24 cellular contexts compared by ENCODE assay signal in genomic region chr10:13827418-13827817, GRCh38.
DNase-seq lines count a peak whose midpoint lies in the region; ATAC-seq and TF ChIP-seq lines count a peak whose summit lies in the region.
"Had no signal": no experiment of that assay in that cellular context is flagged by ENCODE, and none has a peak within 500 bp of the region (broad histone marks: within the 10 kb centered on the region; RNA-seq: fewer than 3 reads in every experiment).

No MANE protein-coding gene starts in this region.

- no peak for TF ChIP-seq POLR2A in breast epithelium (IDR thresholded peaks at IDR 0.05)

- H3K9me3 Mint-ChIP-seq in MCF 10A (ENCODE audit: unreplicated experiment): no peaks in the 10 kb centered on the region
- H3K9me3 Mint-ChIP-seq: activated T-cell treated with anti-CD3 and anti-CD28 coated beads, Interleukin-2, amount 50 U/mL, for 24 hours had no signal

- H3K27me3 Mint-ChIP-seq in MCF 10A (ENCODE audit: insufficient read depth, unreplicated experiment): no peaks in the 10 kb centered on the region
- H3K27me3 Mint-ChIP-seq: activated T-cell treated with anti-CD3 and anti-CD28 coated beads, Interleukin-2, amount 50 U/mL, for 24 hours had no signal

- no peak overlapping the region for H3K4me3 Mint-ChIP-seq in MCF 10A (ENCODE audit: unreplicated experiment)
- H3K4me3 Mint-ChIP-seq: activated T-cell treated with anti-CD3 and anti-CD28 coated beads, Interleukin-2, amount 50 U/mL, for 24 hours; B cell; naive thymus-derived CD4-positive, alpha-beta T cell had no signal

- CTCF ChIA-PET in MCF 10A (lab: Yijun Ruan, JAX): no interaction called here

- DNase-seq in breast epithelium (ENCODE audit: low spot score in 2 of 2) (no peak), MCF 10A (ENCODE audit: unreplicated experiment) (no peak), fibroblast of mammary gland (ENCODE audit: low read depth) (peak; percentile 34), omental fat pad (ENCODE audit: low spot score) (no peak), NCI-H82 (lab: John Stamatoyannopoulos, UW) (no peak), CD1c-positive myeloid dendritic cell (ENCODE audit: extremely low spot score) (no peak)
- no peak for DNase-seq in stimulated activated CD8-positive, alpha-beta memory T cell treated with anti-CD3 and anti-CD28 coated beads, Interleukin-4, amount 100 ng/mL, for 48 hours
- DNase-seq in activated CD4-positive, CD25-positive, alpha-beta regulatory T cell (lab: John Stamatoyannopoulos, UW): no peak
- DNase-seq: 8988T; activated naive CD4-positive, alpha-beta T cell treated with Interleukin-2 at 50 U/mL for 16 hours; activated T-cell treated with anti-CD3 and anti-CD28 coated beads, Interleukin-2, amount 50 U/mL, for 24 hours; brain microvascular endothelial cell; COR-L47; cortex of kidney; DND-41; naive thymus-derived CD4-positive, alpha-beta T cell; NCI-H1417; NCI-H524 treated with DMSO at 0.1 percent for 48 hours; posterior cingulate gyrus; RPMI8226; stimulated activated naive CD8-positive, alpha-beta T cell treated with anti-CD3 and anti-CD28 coated beads, Interleukin-15, Interleukin-2, amounts not matched to agents 100 U/mL and 50 U/mL, for 24 hours had no signal

- H3K27ac ChIP-seq in breast epithelium: no peak overlapping the region
- H3K27ac ChIP-seq: brain microvascular endothelial cell had no signal

- ATAC-seq in omental fat pad (ENCODE audit: low FRiP score): peak; percentile 56
- ATAC-seq: naive thymus-derived CD4-positive, alpha-beta T cell; stimulated activated naive CD8-positive, alpha-beta T cell treated with anti-CD3 and anti-CD28 coated beads, Interleukin-15, Interleukin-2, amounts not matched to agents 100 U/mL and 50 U/mL, for 24 hours had no signal

- H3K36me3 Mint-ChIP-seq in MCF 10A (ENCODE audit: insufficient read depth, unreplicated experiment): no peaks in the 10 kb centered on the region
- H3K36me3 Mint-ChIP-seq: naive thymus-derived CD4-positive, alpha-beta T cell had no signal

- H3K9me3 ChIP-seq in breast epithelium: no peaks in the 10 kb centered on the region
- H3K9me3 ChIP-seq: HAP-1 had no signal

- H3K27me3 ChIP-seq in breast epithelium: no peaks in the 10 kb centered on the region
- H3K27me3 ChIP-seq: brain microvascular endothelial cell had no signal

- H3K4me3 ChIP-seq in breast epithelium (peak overlapping the region; percentile 26 to 47 (median 37)), fibroblast of mammary gland (ENCODE audit: control insufficient read depth, low read depth, low read length) (no peak overlapping the region)
- H3K4me3 ChIP-seq: HAP-1, lung had no signal

- TF ChIP-seq CTCF in breast epithelium (IDR thresholded peaks at IDR 0.05) (no peak), MCF 10A (IDR thresholded peaks at IDR 0.05; ENCODE audit: unreplicated experiment) (no peak), fibroblast of mammary gland (conservative IDR thresholded peaks at IDR 0.05; ENCODE audit: control insufficient read depth, insufficient read depth, low read depth, low read length) (no peak), omental fat pad (IDR thresholded peaks at IDR 0.05) (no peak)

- POLR2A ChIA-PET in MCF 10A (lab: Yijun Ruan, JAX): no interaction called here

- intact Hi-C loops in breast epithelium (cut with DNase I; ENCODE audit: low total_unique reads): no loop called here
- intact Hi-C loops in MCF 10A (cut with micrococcal nuclease): no loop called here

- no peaks in the 10 kb centered on the region for H3K4me1 ChIP-seq in breast epithelium
- H3K4me1 ChIP-seq: HAP-1 had no signal

- H3K4me1 Mint-ChIP-seq in MCF 10A (ENCODE audit: insufficient read depth, unreplicated experiment): no peaks in the 10 kb centered on the region

- BruUV-seq in MCF 10A (replicated peaks; lab: Mats Ljungman, UMichigan): no TSS peak

- H3K27ac Mint-ChIP-seq in MCF 10A (ENCODE audit: low read depth, unreplicated experiment): no peak overlapping the region
- H3K27ac Mint-ChIP-seq: activated T-cell treated with anti-CD3 and anti-CD28 coated beads, Interleukin-2, amount 50 U/mL, for 24 hours; B cell; naive thymus-derived CD4-positive, alpha-beta T cell had no signal

- H3K36me3 ChIP-seq in breast epithelium: no peaks in the 10 kb centered on the region
- H3K36me3 ChIP-seq: HAP-1 had no signal
